17 cellular contexts compared by ENCODE assay signal in the genomic region with DNA sequence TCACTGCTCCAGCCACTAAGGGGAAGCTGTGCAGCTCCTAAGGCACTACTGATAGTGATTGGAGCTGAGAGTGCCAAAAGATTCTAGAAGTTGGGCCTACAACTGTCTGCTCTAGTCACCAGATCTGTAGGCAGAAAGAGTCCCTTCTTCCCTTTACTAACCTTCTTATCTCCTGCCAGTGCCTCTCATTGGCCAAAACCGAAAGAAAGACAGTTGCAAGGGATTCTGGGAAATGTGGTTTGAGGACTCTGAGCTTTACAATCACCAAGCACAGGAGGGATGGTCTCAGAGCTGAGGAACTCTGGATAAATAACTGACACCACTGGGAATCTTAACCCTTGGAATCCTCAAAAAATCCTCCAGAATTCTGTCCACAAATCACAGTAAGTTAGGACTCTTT.
A peak's percentile ranks its signal among the peaks of the same experiment; 100 is the strongest.
DNase-seq lines count a peak whose midpoint lies in the region; ATAC-seq, FAIRE-seq and TF ChIP-seq lines count a peak whose summit lies in the region.
"Had no signal": no experiment of that assay in that cellular context is flagged by ENCODE, and none has a peak within 500 bp of the region (broad histone marks: within the 10 kb centered on the region; RNA-seq: fewer than 3 reads in every experiment).

No MANE protein-coding gene starts in this region.

- intact Hi-C loops in GM12878 (cut with micrococcal nuclease; ENCODE audit: unreplicated experiment) = no loop called here

- H3K27ac ChIP-seq in GM12878 (ENCODE audit: control insufficient read depth, insufficient read depth) = no peak overlapping the region
- H3K27ac ChIP-seq: 22Rv1, HL-60 had no signal

- no peak for ATAC-seq in GM12878
- ATAC-seq in HG03108 (IDR thresholded peaks at IDR 0.05; ENCODE audit: unreplicated experiment) = no peak

- H3K4me3 Mint-ChIP-seq in type B pancreatic cell (no peak overlapping the region), glutamatergic neuron (ENCODE audit: unreplicated experiment) (no peak overlapping the region)
- H3K4me3 Mint-ChIP-seq: CD4-positive, alpha-beta memory T cell had no signal

- no peaks in the 10 kb centered on the region for H3K27me3 ChIP-seq in GM12878 (replicated peaks in 1 of 2; ENCODE audit: control insufficient read depth in 2 of 2, insufficient read depth in 2 of 2, low read length in 1 of 2)

- H4K20me1 ChIP-seq in GM12878 (ENCODE audit: control insufficient read depth, insufficient read depth) = no peaks in the 10 kb centered on the region

- CTCF ChIA-PET in GM12878 (lab: Yijun Ruan, JAX) = interaction anchor here (1.0 to 1.4 kb wide), 2 partner anchors 13 to 17 kb away, joined by 3 read pairs; no protein-coding TSS in a partner anchor

- H2AFZ ChIP-seq in GM12878 (ENCODE audit: control insufficient read depth, low read depth, low read length) = no peak overlapping the region

- H3K36me3 ChIP-seq in GM12878 (ENCODE audit: control insufficient read depth in 2 of 2, insufficient read depth in 2 of 2, low read length in 1 of 2) = no peaks in the 10 kb centered on the region

- no peak for FAIRE-seq in GM12878 (lab: Jason Lieb, UNC)

- no peaks in the 10 kb centered on the region for H3K79me2 ChIP-seq in GM12878 (ENCODE audit: control insufficient read depth, insufficient read depth, low read length)

- TF ChIP-seq EP300 in GM12878 (IDR thresholded peaks at IDR 0.05; ENCODE audit: borderline replicate concordance in 1 of 2, control insufficient read depth in 1 of 2, low read depth in 2 of 2, low read length in 2 of 2) = no peak

- TF ChIP-seq CTCF in GM12878 (IDR thresholded peaks at IDR 0.05 in 2 of 3, conservative IDR thresholded peaks at IDR 0.05 in 1 of 3; ENCODE audit: control insufficient read depth in 2 of 3, extremely low read depth in 1 of 3, insufficient read depth in 1 of 3, low read depth in 3 of 3, low read length in 3 of 3) (no peak), type B pancreatic cell (conservative IDR thresholded peaks at IDR 0.05) (no peak), glutamatergic neuron (IDR thresholded peaks at IDR 0.05; ENCODE audit: partially characterized antibody, unreplicated experiment) (no peak)

- POLR2A ChIA-PET in GM12878 (lab: Charles Lee) = no interaction called here

- TF ChIP-seq POLR2A in GM12878 (IDR thresholded peaks at IDR 0.05; ENCODE audit: low read depth, low read length) = no peak

- BruUV-seq in GM12878 (replicated peaks; lab: Mats Ljungman, UMichigan) = no TSS peak

- no peak overlapping the region for H3K4me3 ChIP-seq in GM12878

- H3K4me1 Mint-ChIP-seq in type B pancreatic cell (ENCODE audit: unreplicated experiment) = peaks cover 8% of the 10 kb centered on the region
- peaks cover 5% of the 10 kb centered on the region for H3K4me1 Mint-ChIP-seq in glutamatergic neuron (ENCODE audit: low read depth, unreplicated experiment)
- H3K4me1 Mint-ChIP-seq: CD4-positive, alpha-beta memory T cell had no signal

- no peak overlapping the region for H3K4me2 ChIP-seq in GM12878 (ENCODE audit: control insufficient read depth, insufficient read depth)

- H3K27me3 Mint-ChIP-seq in type B pancreatic cell (peaks cover 3% of the 10 kb centered on the region), glutamatergic neuron (ENCODE audit: unreplicated experiment) (no peaks in the 10 kb centered on the region)
- H3K27me3 Mint-ChIP-seq: CD4-positive, alpha-beta memory T cell had no signal

- SMC1A ChIA-PET in GM12878 (lab: Charles Lee; ENCODE audit: uncharacterized antibody, unreplicated experiment) = no interaction called here

- no peak overlapping the region for H3K27ac Mint-ChIP-seq in type B pancreatic cell
- H3K27ac Mint-ChIP-seq in glutamatergic neuron (ENCODE audit: unreplicated experiment) = no peak overlapping the region
- H3K27ac Mint-ChIP-seq: CD4-positive, alpha-beta memory T cell had no signal

- H3K9me3 ChIP-seq in GM12878 (replicated peaks; ENCODE audit: control insufficient read depth, insufficient read depth, low read length) = no peaks in the 10 kb centered on the region

- H3K36me3 Mint-ChIP-seq in type B pancreatic cell (no peaks in the 10 kb centered on the region), glutamatergic neuron (ENCODE audit: unreplicated experiment) (no peaks in the 10 kb centered on the region)
- H3K36me3 Mint-ChIP-seq: CD4-positive, alpha-beta memory T cell had no signal

- RAD21 ChIA-PET in GM12878 (lab: Charles Lee; ENCODE audit: unreplicated experiment) = no interaction called here

- WGBS in GM12878 (ENCODE audit: insufficient coverage, insufficient replicate concordance, low lambda C conversion rate, missing lambda C conversion rate) = 0% methylated on average over 1 of the region's 1 CpG

- in situ Hi-C loops in GM12878 (cut with MboI) = no loop called here

- H3K9ac ChIP-seq in GM12878 (ENCODE audit: control insufficient read depth, insufficient read depth, low read length) = no peak overlapping the region

- no peaks in the 10 kb centered on the region for H3K4me1 ChIP-seq in GM12878 (ENCODE audit: control insufficient read depth, insufficient read depth, low read length)

- no peaks in the 10 kb centered on the region for H3K9me3 Mint-ChIP-seq in type B pancreatic cell
- no peaks in the 10 kb centered on the region for H3K9me3 Mint-ChIP-seq in glutamatergic neuron (ENCODE audit: unreplicated experiment)

- TF ChIP-seq RAD21 in GM12878 (IDR thresholded peaks at IDR 0.05; ENCODE audit: insufficient read depth, low read depth, low read length) = no peak

- DNase-seq in NCI-H82 (lab: John Stamatoyannopoulos, UW) = peak; percentile 3
- DNase-seq in NCI-H82 treated with DMSO at 0.1 percent for 48 hours (lab: John Stamatoyannopoulos, UW; ENCODE audit: unreplicated experiment) = no peak
- peak; percentile 34 for DNase-seq in NAMALWA (ENCODE audit: low spot score)
- no peak for DNase-seq in GM12878 (ENCODE audit: low read depth, low spot score)
- no peak for DNase-seq in stimulated activated CD4-positive, alpha-beta T cell treated with anti-CD3 and anti-CD28 coated beads, Interleukin-4, amount 100 ng/mL, for 1 hour
- no peak for DNase-seq in type B pancreatic cell (ENCODE audit: extremely low spot score, unreplicated experiment)
- DNase-seq in glutamatergic neuron = no peak
- DNase-seq: CD4-positive, alpha-beta memory T cell; GOT3; MV-4-11; NCI-H1436; NCI-H2029 treated with DMSO at 0.1 percent for 48 hours; NCI-H2171 treated with DMSO at 0.1 percent for 48 hours; SHP77 treated with DMSO at 0.1 percent for 48 hours had no signal

TF ChIP-seq in GM12878, 131 proteins besides CTCF, POLR2A, EP300 and RAD21:
- TF ChIP-seq SIX5 (IDR thresholded peaks at IDR 0.05; ENCODE audit: low read depth, low read length, severe bottlenecking) (peak; percentile 35), CREB1 (IDR thresholded peaks at IDR 0.05; ENCODE audit: low read depth) (no peak), TCF12 (IDR thresholded peaks at IDR 0.05; ENCODE audit: low read depth, low read length) (no peak)

Comparison
In these comparisons a context has a peak if more than half of its experiments do, and no peak if none do; other contexts are left out.
1. DNase-seq: peak in NCI-H82 (single experiment) and NAMALWA (single experiment); none in NCI-H82 treated with DMSO at 0.1 percent for 48 hours (single experiment), GM12878 (single experiment), stimulated activated CD4-positive, alpha-beta T cell treated with anti-CD3 and anti-CD28 coated beads, Interleukin-4, amount 100 ng/mL, for 1 hour (single experiment), type B pancreatic cell (single experiment) and glutamatergic neuron (single experiment).